Comparison of ENCODE assay signal across 1 cellular context in genomic region chr14:102924632-102925588, GRCh38.
TF ChIP-seq lines count a peak whose summit lies in the region.

No MANE protein-coding gene starts in this region.

TF ChIP-seq in neural cell, 6 proteins besides CTCF, POLR2A, EP300 and RAD21:
- no peak for TF ChIP-seq REST (IDR thresholded peaks at IDR 0.05; ENCODE audit: borderline replicate concordance)
- no peak for TF ChIP-seq MXI1 (conservative IDR thresholded peaks at IDR 0.05; ENCODE audit: poor library complexity, severe bottlenecking)
- TF ChIP-seq TAF1 (IDR thresholded peaks at IDR 0.05; ENCODE audit: low read depth): no peak
- no peak for TF ChIP-seq POLR2AphosphoS5 (IDR thresholded peaks at IDR 0.05)
- TF ChIP-seq EZH2 (IDR thresholded peaks at IDR 0.05; ENCODE audit: borderline replicate concordance, insufficient read depth, low read length, poor library complexity, severe bottlenecking): no peak
- no peak for TF ChIP-seq SMC3 (conservative IDR thresholded peaks at IDR 0.05; ENCODE audit: poor library complexity)
